8 cellular contexts compared by ENCODE assay signal in the genomic region with DNA sequence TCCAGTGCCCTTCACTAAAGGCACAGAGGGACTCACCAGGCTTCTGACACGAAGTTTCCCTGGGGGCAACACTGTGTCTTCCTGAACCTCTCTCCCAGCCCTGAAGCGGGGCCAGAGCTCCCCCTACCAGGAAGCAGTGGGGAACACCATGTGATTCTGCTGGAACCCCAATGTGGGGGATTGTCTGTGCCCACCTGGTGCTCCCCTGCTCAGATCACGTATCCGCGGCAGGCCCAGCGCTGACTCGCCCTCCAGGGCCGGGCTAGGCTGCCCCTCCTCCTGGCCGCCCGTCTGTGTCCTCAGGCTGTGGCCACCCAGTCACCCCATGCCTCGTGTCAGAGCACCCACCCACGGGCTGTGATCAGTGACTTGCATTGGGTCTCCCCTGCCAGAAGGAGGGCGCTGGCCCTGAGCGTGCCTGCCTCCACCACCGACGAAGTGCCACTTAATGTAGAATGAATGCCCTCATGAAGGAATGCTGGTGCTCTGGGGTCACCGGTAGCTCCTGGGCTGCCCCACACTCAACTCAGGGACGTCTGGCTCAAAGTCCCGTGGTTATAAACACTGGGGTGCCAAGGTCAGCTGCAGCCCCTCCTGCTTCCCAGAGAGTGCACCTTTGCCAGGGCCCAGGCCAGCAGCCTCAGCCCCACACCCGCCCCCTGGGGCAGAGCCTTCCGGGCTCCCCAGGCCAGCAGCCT. TPM values are rescaled to one million over a fixed set of nuclear protein-coding genes. Genes with fewer than 3 reads are reported as not detected.
A peak's percentile ranks its signal among the peaks of the same experiment; 100 is the strongest.
DNase-seq lines count a peak whose midpoint lies in the region; ATAC-seq and TF ChIP-seq lines count a peak whose summit lies in the region.

No MANE protein-coding gene starts in this region.

- no peak overlapping the region for H3K27ac ChIP-seq in SU-DHL-6 (ENCODE audit: low read depth, low read length)
- H3K27ac ChIP-seq in cardiac muscle cell: no peak overlapping the region

- H3K27ac Mint-ChIP-seq in stimulated activated effector memory CD8-positive, alpha-beta T cell treated with anti-CD3 and anti-CD28 coated beads, Interleukin-12 subunit alpha, Interleukin-12 subunit beta, amount 100 ng/mL, for 72 hours: peak overlapping the region; percentile 27

- no peak overlapping the region for H3K9ac ChIP-seq in SU-DHL-6 (ENCODE audit: low read length)

- H3K9me3 ChIP-seq in SU-DHL-6 (ENCODE audit: insufficient read depth, low read length) (no peaks in the 10 kb centered on the region), cardiac muscle cell (ENCODE audit: low read depth) (no peaks in the 10 kb centered on the region)

- H3K79me2 ChIP-seq in SU-DHL-6 (ENCODE audit: insufficient read depth, low read length): no peaks in the 10 kb centered on the region

- H3K4me2 ChIP-seq in SU-DHL-6 (ENCODE audit: low read depth, low read length, poor library complexity, severe bottlenecking): no peak overlapping the region

- TF ChIP-seq CTCF in SU-DHL-6 (IDR thresholded peaks at IDR 0.05; ENCODE audit: insufficient read depth, low read length, poor library complexity, severe bottlenecking) (peak; percentile 32), cardiac muscle cell (IDR thresholded peaks at IDR 0.05; ENCODE audit: low read depth, low read length) (peak; percentile 62)

- peaks cover 5% of the 10 kb centered on the region for H3K4me1 Mint-ChIP-seq in stimulated activated effector memory CD8-positive, alpha-beta T cell treated with anti-CD3 and anti-CD28 coated beads, Interleukin-12 subunit alpha, Interleukin-12 subunit beta, amount 100 ng/mL, for 72 hours

- H3F3A ChIP-seq in SU-DHL-6 (ENCODE audit: insufficient read depth): no peaks in the 10 kb centered on the region

- H4K20me1 ChIP-seq in SU-DHL-6 (ENCODE audit: low read depth, low read length): no peaks in the 10 kb centered on the region

- H3K27me3 ChIP-seq in SU-DHL-6 (ENCODE audit: low read length) (no peaks in the 10 kb centered on the region), cardiac muscle cell (no peaks in the 10 kb centered on the region)

- no peaks in the 10 kb centered on the region for H3K36me3 ChIP-seq in SU-DHL-6 (ENCODE audit: low read length)
- H3K36me3 ChIP-seq in cardiac muscle cell: no peaks in the 10 kb centered on the region

- peak; percentile 39 for DNase-seq in activated CD8-positive, alpha-beta memory T cell treated with anti-CD3 and anti-CD28 coated beads, Interleukin-2, amount 50 U/mL, for 4 hours
- no peak for DNase-seq in activated CD8-positive, alpha-beta memory T cell treated with anti-CD3 and anti-CD28 coated beads, Interleukin-2, amount 50 U/mL, for 48 hours
- peak; percentile 46 to 66 for DNase-seq in cardiac muscle cell (ENCODE audit: low read depth in 1 of 2, low spot score in 1 of 2)
- no peak for DNase-seq in stimulated activated effector memory CD8-positive, alpha-beta T cell treated with anti-CD3 and anti-CD28 coated beads, Interleukin-12 subunit alpha, Interleukin-12 subunit beta, amount 100 ng/mL, for 72 hours (ENCODE audit: low spot score in 2 of 2)
- DNase-seq in epidermal melanocyte (ENCODE audit: insufficient read length, low spot score): no peak
- no peak for DNase-seq in kidney glomerular epithelial cell (lab: John Stamatoyannopoulos, UW)

- no peaks in the 10 kb centered on the region for H3K9me3 Mint-ChIP-seq in stimulated activated effector memory CD8-positive, alpha-beta T cell treated with anti-CD3 and anti-CD28 coated beads, Interleukin-12 subunit alpha, Interleukin-12 subunit beta, amount 100 ng/mL, for 72 hours

- no peaks in the 10 kb centered on the region for H3K36me3 Mint-ChIP-seq in stimulated activated effector memory CD8-positive, alpha-beta T cell treated with anti-CD3 and anti-CD28 coated beads, Interleukin-12 subunit alpha, Interleukin-12 subunit beta, amount 100 ng/mL, for 72 hours

- ATAC-seq in stimulated activated effector memory CD8-positive, alpha-beta T cell treated with anti-CD3 and anti-CD28 coated beads, Interleukin-12 subunit alpha, Interleukin-12 subunit beta, amount 100 ng/mL, for 72 hours: peak; percentile 33
- no peak for ATAC-seq in HG02970 (IDR thresholded peaks at IDR 0.05; ENCODE audit: low FRiP score, unreplicated experiment)

- no peaks in the 10 kb centered on the region for H3K9me2 ChIP-seq in SU-DHL-6 (replicated peaks; ENCODE audit: insufficient read depth, low read length)

- no peak overlapping the region for H3K4me3 Mint-ChIP-seq in stimulated activated effector memory CD8-positive, alpha-beta T cell treated with anti-CD3 and anti-CD28 coated beads, Interleukin-12 subunit alpha, Interleukin-12 subunit beta, amount 100 ng/mL, for 72 hours

- H3K4me3 ChIP-seq in SU-DHL-6 (ENCODE audit: insufficient read depth, low read length, poor library complexity, severe bottlenecking): no peak overlapping the region
- H3K4me3 ChIP-seq in cardiac muscle cell: no peak overlapping the region

- H3K4me1 ChIP-seq in cardiac muscle cell (ENCODE audit: low read depth): peaks cover 29% of the 10 kb centered on the region

- H2AFZ ChIP-seq in SU-DHL-6 (ENCODE audit: low read depth, low read length, severe bottlenecking): no peak overlapping the region

RNA-seq across cellular contexts. Expression of gene SARDH, which starts 22.1 kb away (rescaled TPM):
- 10.8 and 16.9 TPM in 2 replicates for total RNA-seq in cardiac muscle cell
- 6.0 and 8.5 TPM in 2 replicates for polyA plus RNA-seq in cardiac muscle cell

Comparison
In these comparisons a context has a peak if more than half of its experiments do, and no peak if none do; other contexts are left out.
1. DNase-seq: peak in activated CD8-positive, alpha-beta memory T cell treated with anti-CD3 and anti-CD28 coated beads, Interleukin-2, amount 50 U/mL, for 4 hours (single experiment) and cardiac muscle cell (2 of 2); none in activated CD8-positive, alpha-beta memory T cell treated with anti-CD3 and anti-CD28 coated beads, Interleukin-2, amount 50 U/mL, for 48 hours (single experiment), stimulated activated effector memory CD8-positive, alpha-beta T cell treated with anti-CD3 and anti-CD28 coated beads, Interleukin-12 subunit alpha, Interleukin-12 subunit beta, amount 100 ng/mL, for 72 hours (0 of 2), epidermal melanocyte (single experiment) and kidney glomerular epithelial cell (single experiment).